In genomic region chr2:222959358-222959757, GRCh38 we compare ENCODE assay signal across 11 cellular contexts.
DNase-seq lines count a peak whose midpoint lies in the region; TF ChIP-seq lines count a peak whose summit lies in the region.
"Had no signal": no experiment of that assay in that cellular context is flagged by ENCODE, and none has a peak within 500 bp of the region (broad histone marks: within the 10 kb centered on the region; RNA-seq: fewer than 3 reads in every experiment).

No MANE protein-coding gene starts in this region.

- no peaks in the 10 kb centered on the region for H4K20me1 ChIP-seq in SK-N-SH (ENCODE audit: insufficient read depth)

- H3K4me2 ChIP-seq in SK-N-SH: peak overlapping the region; percentile 25
- peak overlapping the region; percentile 19 for H3K4me2 ChIP-seq in skeletal muscle satellite cell (ENCODE audit: low read length)
- H3K4me2 ChIP-seq: KMS-11 had no signal

- no peaks in the 10 kb centered on the region for H3K27me3 ChIP-seq in SK-N-SH (ENCODE audit: insufficient read depth)
- H3K27me3 ChIP-seq in skeletal muscle satellite cell (ENCODE audit: control insufficient read depth, insufficient read depth, low read length): no peaks in the 10 kb centered on the region
- no peaks in the 10 kb centered on the region for H3K27me3 ChIP-seq in uterus

- POLR2A ChIA-PET in SK-N-SH (lab: Yijun Ruan, JAX): no interaction called here

- H3K4me1 ChIP-seq in SK-N-SH (ENCODE audit: control insufficient read depth in 1 of 2, insufficient read depth in 2 of 2, low read depth in 1 of 2, low read length in 1 of 2): peaks cover 0 to 16% of the 10 kb centered on the region in 2 experiments; a peak in 3 of 4 replicates
- H3K4me1 ChIP-seq in skeletal muscle satellite cell (ENCODE audit: control insufficient read depth, insufficient read depth, low read length): peaks cover 18% of the 10 kb centered on the region
- no peaks in the 10 kb centered on the region for H3K4me1 ChIP-seq in uterus

- no peaks in the 10 kb centered on the region for H3K79me2 ChIP-seq in SK-N-SH (ENCODE audit: insufficient read depth)

- CTCF ChIA-PET in SK-N-SH (lab: Yijun Ruan, JAX): interaction anchor here (0.5 to 3.2 kb wide), 6 partner anchors 10 to 838 kb away, joined by 3 to 13 read pairs (median 4); no protein-coding TSS in a partner anchor

- TF ChIP-seq RAD21 in SK-N-SH (IDR thresholded peaks at IDR 0.05; ENCODE audit: low read length): peak; percentile 13; the same call in 1 of the 2 replicates

- intact Hi-C loops in uterus (cut with DNase I; ENCODE audit: low total_unique reads): no loop called here

- H3K4me3 ChIP-seq in SK-N-SH (ENCODE audit: low read depth in 2 of 2, low read length in 1 of 2) (no peak overlapping the region), skeletal muscle satellite cell (ENCODE audit: low read length) (no peak overlapping the region), uterus (no peak overlapping the region)

- no peaks in the 10 kb centered on the region for H3K9me2 ChIP-seq in SK-N-SH

- TF ChIP-seq POLR2A in uterus (IDR thresholded peaks at IDR 0.05): no peak

- H3K27ac ChIP-seq in SK-N-SH (ENCODE audit: low read depth in 2 of 2, low read length in 1 of 2) (peak overlapping the region in 1 of 2 experiments; percentile 49; a peak in 2 of 4 replicates), uterus (no peak overlapping the region)
- H3K27ac ChIP-seq: KMS-11 had no signal

- DNase-seq in H4 (ENCODE audit: low spot score) (peak; percentile 77), SK-N-SH (no peak), fibroblast of the conjunctiva (ENCODE audit: low read depth) (peak; percentile 36), GM13977 (ENCODE audit: low spot score) (no peak), uterus (no peak), NCI-H1417 (lab: John Stamatoyannopoulos, UW) (no peak)
- DNase-seq: effector memory CD8-positive, alpha-beta T cell; naive thymus-derived CD4-positive, alpha-beta T cell; OCI-M1 had no signal

- WGBS in SK-N-SH (ENCODE audit: low lambda C conversion rate): 37% methylated on average over 4 of the region's 4 CpGs

- H3K9me3 ChIP-seq in SK-N-SH (no peaks in the 10 kb centered on the region), skeletal muscle satellite cell (replicated peaks; ENCODE audit: low read length) (no peaks in the 10 kb centered on the region), uterus (no peaks in the 10 kb centered on the region)

- H3K9ac ChIP-seq in SK-N-SH (peak overlapping the region; percentile 35; the same call in 1 of the 2 replicates), skeletal muscle satellite cell (ENCODE audit: low read depth, low read length) (peak overlapping the region; percentile 11)
- H3K9ac ChIP-seq: KMS-11 had no signal

- peak; percentile 53 for TF ChIP-seq CTCF in SK-N-SH (IDR thresholded peaks at IDR 0.05)
- TF ChIP-seq CTCF in GM13977 (IDR thresholded peaks at IDR 0.05; ENCODE audit: extremely low read depth, insufficient read depth, missing control alignments): no peak
- no peak for TF ChIP-seq CTCF in uterus (IDR thresholded peaks at IDR 0.05)

- in situ Hi-C loops in GM13977 (cut with MboI; ENCODE audit: low pct_unique_long_range_greater_than_20kb, low sequenced_read_pairs, unreplicated experiment): no loop called here

- H3K36me3 ChIP-seq in SK-N-SH (replicated peaks in 1 of 2; ENCODE audit: control insufficient read depth in 1 of 2, insufficient read depth in 2 of 2, low read length in 1 of 2): peaks cover 0 to 7% of the 10 kb centered on the region in 2 experiments
- no peaks in the 10 kb centered on the region for H3K36me3 ChIP-seq in skeletal muscle satellite cell (ENCODE audit: insufficient read depth, low read length)
- no peaks in the 10 kb centered on the region for H3K36me3 ChIP-seq in uterus

- TF ChIP-seq EP300 in SK-N-SH (IDR thresholded peaks at IDR 0.05; ENCODE audit: borderline replicate concordance in 1 of 2, low read depth in 1 of 2, low read length in 1 of 2): peak in 1 of 2 experiments; percentile 11; a peak in 1 of 4 replicates

- H3F3A ChIP-seq in SK-N-SH (replicated peaks; ENCODE audit: insufficient read depth): peaks cover 6% of the 10 kb centered on the region

- peak overlapping the region; percentile 53; the same call in 1 of the 2 replicates for H2AFZ ChIP-seq in SK-N-SH (ENCODE audit: low read depth)

TF ChIP-seq in SK-N-SH, 30 proteins besides CTCF, POLR2A, EP300 and RAD21:
- TF ChIP-seq FOSL2 (IDR thresholded peaks at IDR 0.05; ENCODE audit: borderline replicate concordance, low read depth) (peak; percentile 76), RCOR1 (IDR thresholded peaks at IDR 0.05; ENCODE audit: low read length) (no peak), TEAD4 (IDR thresholded peaks at IDR 0.05; ENCODE audit: borderline replicate concordance, insufficient read depth) (peak; percentile 65; the same call in 1 of the 2 replicates), JUND (IDR thresholded peaks at IDR 0.05) (peak; percentile 32; the same call in 1 of the 2 replicates), MAX (IDR thresholded peaks at IDR 0.05; ENCODE audit: low read depth) (peak; percentile 47; the same call in 1 of the 2 replicates), SMC3 (IDR thresholded peaks at IDR 0.05; ENCODE audit: low read depth, low read length) (peak; percentile 21; the same call in 1 of the 2 replicates), TCF12 (IDR thresholded peaks at IDR 0.05) (peak; percentile 33; the same call in 1 of the 2 replicates), REST (IDR thresholded peaks at IDR 0.05; ENCODE audit: low read depth, low read length) (no peak)

Comparison
In these comparisons a context has a peak if more than half of its experiments do, and no peak if none do; other contexts are left out.
1. DNase-seq: peak in H4 (single experiment) and fibroblast of the conjunctiva (single experiment); none in SK-N-SH (single experiment), GM13977 (single experiment), uterus (0 of 2) and NCI-H1417 (0 of 3).